28 cellular contexts compared by ENCODE assay signal in genomic region chr11:133968300-133968699, GRCh38. TPM values are rescaled to one million over a fixed set of nuclear protein-coding genes. Genes with fewer than 3 reads are reported as not detected.
DNase-seq lines count a peak whose midpoint lies in the region; ATAC-seq and TF ChIP-seq lines count a peak whose summit lies in the region.
"Had no signal": no experiment of that assay in that cellular context is flagged by ENCODE, and none has a peak within 500 bp of the region (broad histone marks: within the 10 kb centered on the region; RNA-seq: fewer than 3 reads in every experiment).

No MANE protein-coding gene starts in this region.

- H3K9me3 Mint-ChIP-seq in activated T-cell treated with anti-CD3 and anti-CD28 coated beads, Interleukin-2, amount 50 U/mL, for 72 hours, result no peaks in the 10 kb centered on the region
- H3K9me3 Mint-ChIP-seq in central memory CD8-positive, alpha-beta T cell, result no peaks in the 10 kb centered on the region
- no peaks in the 10 kb centered on the region for H3K9me3 Mint-ChIP-seq in nephron progenitor cell
- H3K9me3 Mint-ChIP-seq: activated CD4-positive, alpha-beta T cell treated with anti-CD3 and anti-CD28 coated beads, Interleukin-2, amount 10 ng/mL, durations not matched to agents 7 days and 5 days; activated naive CD4-positive, alpha-beta T cell treated with anti-CD3 and anti-CD28 coated beads, Interleukin-2, amount 50 U/mL, for 24 hours had no signal

- no peaks in the 10 kb centered on the region for H4K20me1 ChIP-seq in HCT116 (ENCODE audit: insufficient read depth)

- peaks cover 22% of the 10 kb centered on the region for H3K4me1 Mint-ChIP-seq in activated T-cell treated with anti-CD3 and anti-CD28 coated beads, Interleukin-2, amount 50 U/mL, for 72 hours (ENCODE audit: low read depth)
- H3K4me1 Mint-ChIP-seq in central memory CD8-positive, alpha-beta T cell, result peaks cover 17% of the 10 kb centered on the region
- H3K4me1 Mint-ChIP-seq in nephron progenitor cell, result peaks cover 18% of the 10 kb centered on the region

- no peak overlapping the region for H3K9ac ChIP-seq in HCT116 (ENCODE audit: low read length)

- H3K4me2 ChIP-seq in HCT116 (ENCODE audit: low read length), result no peak overlapping the region

- CTCF ChIA-PET in HCT116 (lab: Charles Lee), result no interaction called here

- no peaks in the 10 kb centered on the region for H3K36me3 ChIP-seq in HCT116 (ENCODE audit: control insufficient read depth in 1 of 2, insufficient read depth in 2 of 2, low read length in 2 of 2)
- H3K36me3 ChIP-seq in esophagus squamous epithelium, result no peaks in the 10 kb centered on the region
- H3K36me3 ChIP-seq: brain microvascular endothelial cell, SJSA1, suprapubic skin had no signal

- peaks cover 0 to 13% of the 10 kb centered on the region in 2 experiments; a peak in 1 of 4 replicates for H3K4me1 ChIP-seq in HCT116 (ENCODE audit: control insufficient read depth in 1 of 2, insufficient read depth in 2 of 2, low read length in 2 of 2)
- peaks cover 0 to 27% (median 7%) of the 10 kb centered on the region in 3 donors for H3K4me1 ChIP-seq in esophagus squamous epithelium
- H3K4me1 ChIP-seq: foreskin keratinocyte, SJSA1, suprapubic skin had no signal

- H3K9me2 ChIP-seq in HCT116 (ENCODE audit: insufficient read depth), result no peaks in the 10 kb centered on the region

- DNase-seq in activated T-cell treated with anti-CD3 and anti-CD28 coated beads, Interleukin-2, amount 50 U/mL, for 72 hours, result no peak
- DNase-seq in activated T-cell treated with anti-CD3 and anti-CD28 coated beads, Interleukin-2, amount 50 U/mL, for 1 hour, result no peak
- DNase-seq in HCT116 (ENCODE audit: low read depth, low spot score) (no peak), nephron progenitor cell (peak; percentile 84), esophagus squamous epithelium (lab: John Stamatoyannopoulos, UW) (no peak)
- no peak for DNase-seq in central memory CD8-positive, alpha-beta T cell (ENCODE audit: low spot score in 2 of 2)
- DNase-seq in activated CD8-positive, alpha-beta memory T cell treated with anti-CD3 and anti-CD28 coated beads, Interleukin-2, amount 50 U/mL, for 4 hours, result no peak
- DNase-seq: ACHN; activated CD4-positive, alpha-beta T cell treated with anti-CD3 and anti-CD28 coated beads, Interleukin-2, amount 10 ng/mL, durations not matched to agents 7 days and 5 days; activated T-cell treated with anti-CD3 and anti-CD28 coated beads for 4 hours; brain microvascular endothelial cell; dermis blood vessel endothelial cell; foreskin keratinocyte; GDM1; hippocampal formation; kidney glomerular epithelial cell; NCI-H1694; NCI-H82; PC-3 had no signal

- H3K79me2 ChIP-seq in HCT116 (ENCODE audit: insufficient read depth, low read length), result no peaks in the 10 kb centered on the region

- no peak for ATAC-seq in activated T-cell treated with anti-CD3 and anti-CD28 coated beads, Interleukin-2, amount 50 U/mL, for 72 hours (replicated peaks in 1 of 2)
- no peak for ATAC-seq in HCT116
- no peak for ATAC-seq in central memory CD8-positive, alpha-beta T cell (replicated peaks; ENCODE audit: extremely low read depth, poor library complexity, severe bottlenecking)
- ATAC-seq in GM21576 (IDR thresholded peaks at IDR 0.05; ENCODE audit: unreplicated experiment), result no peak
- ATAC-seq: foreskin keratinocyte, PC-3 had no signal

- POLR2A ChIA-PET in HCT116 (lab: Charles Lee), result no interaction called here

- H3K27ac Mint-ChIP-seq in activated T-cell treated with anti-CD3 and anti-CD28 coated beads, Interleukin-2, amount 50 U/mL, for 72 hours, result no peak overlapping the region
- H3K27ac Mint-ChIP-seq in central memory CD8-positive, alpha-beta T cell (ENCODE audit: low read depth), result no peak overlapping the region
- no peak overlapping the region for H3K27ac Mint-ChIP-seq in nephron progenitor cell
- H3K27ac Mint-ChIP-seq: activated naive CD4-positive, alpha-beta T cell treated with anti-CD3 and anti-CD28 coated beads, Interleukin-2, amount 50 U/mL, for 24 hours; IgD-negative memory B cell; nephron had no signal

- TF ChIP-seq CTCF in HCT116 (IDR thresholded peaks at IDR 0.05 in 2 of 3, conservative IDR thresholded peaks at IDR 0.05 in 1 of 3; ENCODE audit: borderline replicate concordance in 1 of 3, insufficient read depth in 1 of 3, low read depth in 2 of 3, low read length in 2 of 3) (no peak), nephron progenitor cell (IDR thresholded peaks at IDR 0.05) (no peak), esophagus squamous epithelium (IDR thresholded peaks at IDR 0.05) (no peak)

- 40 to 60% methylated on average over 1 to 4 of the region's 6 CpGs for WGBS in esophagus squamous epithelium, 2 donors

- no TSS peak for BruUV-seq in HCT116 (replicated peaks; lab: Mats Ljungman, UMichigan)

- TF ChIP-seq RAD21 in HCT116 (IDR thresholded peaks at IDR 0.05; ENCODE audit: low read depth), result no peak

- peak overlapping the region; percentile 76 to 97 for H3K4me3 Mint-ChIP-seq in activated T-cell treated with anti-CD3 and anti-CD28 coated beads, Interleukin-2, amount 50 U/mL, for 72 hours
- H3K4me3 Mint-ChIP-seq in central memory CD8-positive, alpha-beta T cell, result peak overlapping the region; percentile 78
- no peak overlapping the region for H3K4me3 Mint-ChIP-seq in nephron progenitor cell
- H3K4me3 Mint-ChIP-seq: nephron had no signal

- intact Hi-C loops in HCT116 (cut with micrococcal nuclease), result no loop called here
- intact Hi-C loops in esophagus squamous epithelium (cut with DNase I), result no loop called here

- H3K4me3 ChIP-seq in HCT116 (replicated peaks in 1 of 2; ENCODE audit: low read depth in 1 of 2, low read length in 2 of 2) (no peak overlapping the region), esophagus squamous epithelium (no peak overlapping the region)
- H3K4me3 ChIP-seq: SJSA1 had no signal

- no peak for TF ChIP-seq POLR2A in HCT116 (IDR thresholded peaks at IDR 0.05; ENCODE audit: borderline replicate concordance, extremely low read depth, insufficient read depth, insufficient read length)
- TF ChIP-seq POLR2A in esophagus squamous epithelium (IDR thresholded peaks at IDR 0.05), result no peak

- H3K27ac ChIP-seq in HCT116 (ENCODE audit: low read depth, low read length) (no peak overlapping the region), esophagus squamous epithelium (no peak overlapping the region)
- H3K27ac ChIP-seq: brain microvascular endothelial cell, C4-2B, epithelial cell of prostate, foreskin keratinocyte, HL-60, SJSA1, suprapubic skin had no signal

- H3K36me3 Mint-ChIP-seq in activated T-cell treated with anti-CD3 and anti-CD28 coated beads, Interleukin-2, amount 50 U/mL, for 72 hours (ENCODE audit: insufficient read depth in 2 of 2), result peaks cover 0 to 2% of the 10 kb centered on the region in 2 donors
- peaks cover 2% of the 10 kb centered on the region for H3K36me3 Mint-ChIP-seq in central memory CD8-positive, alpha-beta T cell (ENCODE audit: insufficient read depth)
- H3K36me3 Mint-ChIP-seq in nephron progenitor cell (ENCODE audit: low read depth), result no peaks in the 10 kb centered on the region
- H3K36me3 Mint-ChIP-seq: activated naive CD4-positive, alpha-beta T cell treated with anti-CD3 and anti-CD28 coated beads, Interleukin-2, amount 50 U/mL, for 24 hours had no signal

- H3K9me3 ChIP-seq in HCT116 (ENCODE audit: control insufficient read depth in 1 of 2, insufficient read depth in 1 of 2, low read depth in 1 of 2, low read length in 2 of 2) (no peaks in the 10 kb centered on the region), esophagus squamous epithelium (no peaks in the 10 kb centered on the region)
- H3K9me3 ChIP-seq: SJSA1, suprapubic skin had no signal

- RAD21 ChIA-PET in HCT116 (lab: Charles Lee; ENCODE audit: low non-redundant PET in 1 of 2, low total read pairs in 2 of 2, uncharacterized antibody in 2 of 2, unreplicated experiment in 2 of 2), result no interaction called here

- H2AFZ ChIP-seq in HCT116 (ENCODE audit: low read depth, low read length, poor library complexity, severe bottlenecking), result no peak overlapping the region

- H3K27me3 Mint-ChIP-seq in activated T-cell treated with anti-CD3 and anti-CD28 coated beads, Interleukin-2, amount 50 U/mL, for 72 hours (ENCODE audit: low read depth), result peaks cover 48% of the 10 kb centered on the region
- peaks cover 82% of the 10 kb centered on the region for H3K27me3 Mint-ChIP-seq in central memory CD8-positive, alpha-beta T cell
- H3K27me3 Mint-ChIP-seq in nephron progenitor cell (ENCODE audit: low read depth, poor library complexity), result peaks cover 88% of the 10 kb centered on the region
- H3K27me3 Mint-ChIP-seq: activated naive CD4-positive, alpha-beta T cell treated with anti-CD3 and anti-CD28 coated beads, Interleukin-2, amount 50 U/mL, for 24 hours had no signal

- H3K27me3 ChIP-seq in HCT116 (ENCODE audit: insufficient read depth, low read length), result peaks cover 5% of the 10 kb centered on the region; the same call in 1 of the 2 replicates
- peaks cover 0 to 53% (median 0%) of the 10 kb centered on the region in 4 donors for H3K27me3 ChIP-seq in esophagus squamous epithelium
- H3K27me3 ChIP-seq: brain microvascular endothelial cell, SJSA1 had no signal

TF ChIP-seq in HCT116, 20 proteins besides CTCF, POLR2A, EP300 and RAD21:
- TF ChIP-seq SP1 (IDR thresholded peaks at IDR 0.05; ENCODE audit: low read depth), result no peak
- TF ChIP-seq, protein P1, sequence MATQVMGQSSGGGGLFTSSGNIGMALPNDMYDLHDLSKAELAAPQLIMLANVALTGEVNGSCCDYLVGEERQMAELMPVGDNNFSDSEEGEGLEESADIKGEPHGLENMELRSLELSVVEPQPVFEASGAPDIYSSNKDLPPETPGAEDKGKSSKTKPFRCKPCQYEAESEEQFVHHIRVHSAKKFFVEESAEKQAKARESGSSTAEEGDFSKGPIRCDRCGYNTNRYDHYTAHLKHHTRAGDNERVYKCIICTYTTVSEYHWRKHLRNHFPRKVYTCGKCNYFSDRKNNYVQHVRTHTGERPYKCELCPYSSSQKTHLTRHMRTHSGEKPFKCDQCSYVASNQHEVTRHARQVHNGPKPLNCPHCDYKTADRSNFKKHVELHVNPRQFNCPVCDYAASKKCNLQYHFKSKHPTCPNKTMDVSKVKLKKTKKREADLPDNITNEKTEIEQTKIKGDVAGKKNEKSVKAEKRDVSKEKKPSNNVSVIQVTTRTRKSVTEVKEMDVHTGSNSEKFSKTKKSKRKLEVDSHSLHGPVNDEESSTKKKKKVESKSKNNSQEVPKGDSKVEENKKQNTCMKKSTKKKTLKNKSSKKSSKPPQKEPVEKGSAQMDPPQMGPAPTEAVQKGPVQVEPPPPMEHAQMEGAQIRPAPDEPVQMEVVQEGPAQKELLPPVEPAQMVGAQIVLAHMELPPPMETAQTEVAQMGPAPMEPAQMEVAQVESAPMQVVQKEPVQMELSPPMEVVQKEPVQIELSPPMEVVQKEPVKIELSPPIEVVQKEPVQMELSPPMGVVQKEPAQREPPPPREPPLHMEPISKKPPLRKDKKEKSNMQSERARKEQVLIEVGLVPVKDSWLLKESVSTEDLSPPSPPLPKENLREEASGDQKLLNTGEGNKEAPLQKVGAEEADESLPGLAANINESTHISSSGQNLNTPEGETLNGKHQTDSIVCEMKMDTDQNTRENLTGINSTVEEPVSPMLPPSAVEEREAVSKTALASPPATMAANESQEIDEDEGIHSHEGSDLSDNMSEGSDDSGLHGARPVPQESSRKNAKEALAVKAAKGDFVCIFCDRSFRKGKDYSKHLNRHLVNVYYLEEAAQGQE (IDR thresholded peaks at IDR 0.05; ENCODE audit: low read depth), result peak; percentile 63

RNA-seq across cellular contexts. Expression of gene IGSF9B, which starts 11.5 kb away (rescaled TPM):
- 10 to 100 TPM; 81.8 to 87.0 TPM for total RNA-seq in activated T-cell treated with anti-CD3 and anti-CD28 coated beads, Interleukin-2, amount 50 U/mL, for 72 hours
- total RNA-seq in HCT116 (2021; ENCODE audit: unreplicated experiment) (12.4 TPM), esophagus squamous epithelium (1 to 10 TPM; 1.1 to 4.8 (median 1.8) TPM)
- 4.1 and 5.2 TPM in 2 replicates for polyA plus RNA-seq in HCT116 (2012)
- total RNA-seq: SJSA1 had no signal
- polyA plus RNA-seq: IgD-negative memory B cell had no signal
